ENCODE assay signal across 13 cellular contexts in the genomic region with DNA sequence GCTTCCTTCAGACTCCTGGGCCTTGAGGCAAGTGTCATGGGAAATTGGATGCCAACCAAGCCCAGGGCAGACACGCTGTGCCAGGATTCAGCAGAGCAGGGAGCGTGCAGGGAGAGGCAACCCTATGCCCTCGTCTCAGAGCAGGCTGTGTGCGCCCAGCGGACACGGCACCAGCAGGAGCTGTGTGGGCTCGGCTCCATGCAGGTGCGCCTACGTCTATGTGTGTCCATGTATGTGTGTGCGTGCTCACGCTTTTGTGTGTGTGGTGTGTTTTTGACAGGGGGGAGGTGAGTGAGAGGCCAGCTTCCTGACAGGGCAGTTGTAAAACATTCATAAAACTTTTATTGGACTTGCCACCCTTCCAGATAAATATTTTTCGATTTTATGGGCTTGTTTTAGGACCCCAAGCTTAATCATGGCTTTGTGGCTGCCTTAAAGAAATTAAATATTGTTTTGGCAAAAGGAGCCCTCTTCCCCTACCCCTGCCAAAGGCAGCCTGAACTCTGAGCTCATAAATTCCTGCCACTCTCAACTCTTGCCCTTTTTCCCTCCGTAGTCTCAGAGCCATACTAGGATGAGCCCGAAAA.
DNase-seq lines count a peak whose midpoint lies in the region; ATAC-seq and TF ChIP-seq lines count a peak whose summit lies in the region.
"Had no signal": no experiment of that assay in that cellular context is flagged by ENCODE, and none has a peak within 500 bp of the region (broad histone marks: within the 10 kb centered on the region; RNA-seq: fewer than 3 reads in every experiment).

No MANE protein-coding gene starts in this region.

- H3K4me1 ChIP-seq in Loucy (ENCODE audit: insufficient read depth, low read length, poor library complexity, severe bottlenecking) (peaks cover 44% of the 10 kb centered on the region), stomach (peaks cover 37 to 69% (median 54%) of the 10 kb centered on the region in 4 donors)

- H3K27me3 ChIP-seq in Loucy (ENCODE audit: insufficient read depth, low read length, poor library complexity, severe bottlenecking), result no peaks in the 10 kb centered on the region
- no peaks in the 10 kb centered on the region for H3K27me3 ChIP-seq in stomach

- 44 to 62% (median 55%) methylated on average over 13 to 14 of the region's 14 CpGs for WGBS in stomach, 5 donors

- ATAC-seq in GM18511 (IDR thresholded peaks at IDR 0.05; ENCODE audit: unreplicated experiment) (no peak), HG03565 (IDR thresholded peaks at IDR 0.05; ENCODE audit: unreplicated experiment) (no peak)
- ATAC-seq: activated naive CD4-positive, alpha-beta T cell treated with anti-CD3 and anti-CD28 coated beads, Interleukin-2, amount 50 U/mL, for 72 hours had no signal

- H4K20me1 ChIP-seq in Loucy (ENCODE audit: insufficient read depth, low read length, poor library complexity, severe bottlenecking), result no peaks in the 10 kb centered on the region

- no peak for TF ChIP-seq EP300 in stomach (IDR thresholded peaks at IDR 0.05)

- no peaks in the 10 kb centered on the region for H3K9me2 ChIP-seq in Loucy (replicated peaks; ENCODE audit: low read depth, low read length)

- no peak for TF ChIP-seq CTCF in Loucy (conservative IDR thresholded peaks at IDR 0.05; ENCODE audit: low read length)
- TF ChIP-seq CTCF in stomach (IDR thresholded peaks at IDR 0.05), result no peak

- H3K9me3 ChIP-seq in Loucy (ENCODE audit: insufficient read depth, low read depth, low read length) (no peaks in the 10 kb centered on the region), stomach (no peaks in the 10 kb centered on the region)

- in situ Hi-C loops in T47D (cut with HindIII; ENCODE audit: low pct_unique_long_range_greater_than_20kb, low sequenced_read_pairs), result no loop called here

- no peaks in the 10 kb centered on the region for H3F3A ChIP-seq in Loucy (ENCODE audit: low read depth)

- DNase-seq in T47D (ENCODE audit: low read depth in 1 of 2, low spot score in 1 of 2) (peak; percentile 46 to 49), left kidney (ENCODE audit: low read depth, low spot score) (peak; percentile 46), stomach (peak; percentile 77), NCI-H526 treated with DMSO at 0.1 percent for 48 hours (lab: John Stamatoyannopoulos, UW) (no peak), NCI-H1048 (lab: John Stamatoyannopoulos, UW) (no peak)
- DNase-seq: CD4-positive, CD25-positive, alpha-beta regulatory T cell; naive B cell; NCI-H524 treated with DMSO at 0.1 percent for 48 hours; SHP77 treated with DMSO at 0.1 percent for 48 hours had no signal

- H3K79me2 ChIP-seq in Loucy (ENCODE audit: insufficient read depth, low read length), result no peaks in the 10 kb centered on the region

- no peak for TF ChIP-seq POLR2A in stomach (IDR thresholded peaks at IDR 0.05)

- peak overlapping the region; percentile 19 for H3K4me3 ChIP-seq in Loucy (ENCODE audit: low read length, poor library complexity, severe bottlenecking)
- no peak overlapping the region for H3K4me3 ChIP-seq in stomach

- peak overlapping the region; percentile 58 for H3K4me2 ChIP-seq in Loucy (ENCODE audit: low read depth, low read length, poor library complexity, severe bottlenecking)

- intact Hi-C loops in stomach (cut with DNase I; ENCODE audit: low total_unique reads), result no loop called here

- H2AFZ ChIP-seq in Loucy (ENCODE audit: low read length), result no peak overlapping the region

- H3K36me3 ChIP-seq in Loucy (ENCODE audit: insufficient read depth, low read length) (no peaks in the 10 kb centered on the region), stomach (no peaks in the 10 kb centered on the region)

- H3K9ac ChIP-seq in Loucy (ENCODE audit: low read depth, low read length, poor library complexity, severe bottlenecking), result peak overlapping the region; percentile 56

- peak overlapping the region in 3 of 5 donors; percentile 13 to 54 (median 26) for H3K27ac ChIP-seq in stomach

Comparison
In these comparisons a context has a peak if more than half of its experiments do, and no peak if none do; other contexts are left out.
1. DNase-seq: peak in T47D (2 of 2), left kidney (single experiment) and stomach (single experiment); none in NCI-H526 treated with DMSO at 0.1 percent for 48 hours (single experiment) and NCI-H1048 (single experiment).